In genomic region chr21:42781981-42782722, GRCh38 we compare ENCODE assay signal across 13 cellular contexts.
DNase-seq lines count a peak whose midpoint lies in the region; ATAC-seq and TF ChIP-seq lines count a peak whose summit lies in the region.
"Had no signal": no experiment of that assay in that cellular context is flagged by ENCODE, and none has a peak within 500 bp of the region (broad histone marks: within the 10 kb centered on the region; RNA-seq: fewer than 3 reads in every experiment).

No MANE protein-coding gene starts in this region.

- WGBS in right lobe of liver (ENCODE audit: insufficient coverage, low coverage, low lambda C conversion rate, missing lambda C conversion rate) = 71% methylated on average over 7 of the region's 14 CpGs
- WGBS in spleen, 5 donors = 77 to 84% (median 79%) methylated on average over 14 of the region's 14 CpGs

- H3K36me3 Mint-ChIP-seq in activated naive CD4-positive, alpha-beta T cell treated with anti-CD3 and anti-CD28 coated beads, Interleukin-2, amount 50 U/mL, for 24 hours = no peaks in the 10 kb centered on the region
- H3K36me3 Mint-ChIP-seq: stimulated activated naive B cell treated with anti-CD40 and anti-IgM and Interleukin-4, amounts not matched to agents 10 μg/mL and 1 μg/mL and 100 μg/mL, for 72 hours had no signal

- H3K4me3 ChIP-seq in WERI-Rb-1 (ENCODE audit: low read depth, low read length) (no peak overlapping the region), right lobe of liver (no peak overlapping the region), spleen (no peak overlapping the region)

- no peaks in the 10 kb centered on the region for H3K4me1 ChIP-seq in right lobe of liver
- peaks cover 16 to 72% (median 45%) of the 10 kb centered on the region in 6 donors for H3K4me1 ChIP-seq in spleen

- TF ChIP-seq CTCF in WERI-Rb-1 (IDR thresholded peaks at IDR 0.05; ENCODE audit: low read depth, low read length) (no peak), right lobe of liver (IDR thresholded peaks at IDR 0.05) (no peak), spleen (IDR thresholded peaks at IDR 0.05 in 8 of 11, conservative IDR thresholded peaks at IDR 0.05 in 3 of 11) (no peak)

- peaks cover 52% of the 10 kb centered on the region for H3K4me1 Mint-ChIP-seq in activated naive CD4-positive, alpha-beta T cell treated with anti-CD3 and anti-CD28 coated beads, Interleukin-2, amount 50 U/mL, for 24 hours

- H3K9me3 ChIP-seq in WERI-Rb-1 (ENCODE audit: severe bottlenecking) = peaks cover 7% of the 10 kb centered on the region
- H3K9me3 ChIP-seq in right lobe of liver = no peaks in the 10 kb centered on the region
- peaks cover 0 to 4% (median 0%) of the 10 kb centered on the region in 8 donors for H3K9me3 ChIP-seq in spleen

- DNase-seq in activated naive CD4-positive, alpha-beta T cell treated with Interleukin-2 at 50 U/mL for 16 hours = no peak
- DNase-seq in WERI-Rb-1 (no peak), right lobe of liver (no peak), spleen (peak; percentile 74), KBM-7 (no peak)
- DNase-seq: activated CD4-positive, CD25-positive, alpha-beta regulatory T cell treated with anti-CD3 and anti-CD28 coated beads, Interleukin-2, amount 50 U/mL, for 72 hours; hippocampal formation; stimulated activated CD4-positive, alpha-beta T cell treated with anti-CD3 and anti-CD28 coated beads, Interleukin-2, amount 100 ng/mL, for 48 hours; stimulated activated naive B cell treated with anti-CD40 and anti-IgM and Interleukin-4, amounts not matched to agents 10 μg/mL and 1 μg/mL and 100 μg/mL, for 72 hours had no signal

- intact Hi-C loops in right lobe of liver (cut with DNase I) = no loop called here
- intact Hi-C loops in spleen (cut with DNase I; ENCODE audit: low total_unique reads) = no loop called here

- peak overlapping the region; percentile 25; the same call in 1 of the 2 replicates for H3K27ac ChIP-seq in WERI-Rb-1
- no peak overlapping the region for H3K27ac ChIP-seq in right lobe of liver
- H3K27ac ChIP-seq in spleen = peak overlapping the region; percentile 29 to 93 (median 86)

- no peaks in the 10 kb centered on the region for H3K27me3 Mint-ChIP-seq in activated naive CD4-positive, alpha-beta T cell treated with anti-CD3 and anti-CD28 coated beads, Interleukin-2, amount 50 U/mL, for 24 hours

- peak overlapping the region; percentile 77 for H3K27ac Mint-ChIP-seq in activated naive CD4-positive, alpha-beta T cell treated with anti-CD3 and anti-CD28 coated beads, Interleukin-2, amount 50 U/mL, for 24 hours
- H3K27ac Mint-ChIP-seq: activated T-cell treated with anti-CD3 and anti-CD28 coated beads, Interleukin-2, amount 50 U/mL, for 72 hours had no signal

- no peaks in the 10 kb centered on the region for H3K9me3 Mint-ChIP-seq in activated naive CD4-positive, alpha-beta T cell treated with anti-CD3 and anti-CD28 coated beads, Interleukin-2, amount 50 U/mL, for 24 hours
- H3K9me3 Mint-ChIP-seq: activated T-cell treated with anti-CD3 and anti-CD28 coated beads, Interleukin-2, amount 50 U/mL, for 72 hours had no signal

- no peaks in the 10 kb centered on the region for H3K27me3 ChIP-seq in WERI-Rb-1 (ENCODE audit: insufficient read depth, low read depth, severe bottlenecking)
- H3K27me3 ChIP-seq in right lobe of liver = no peaks in the 10 kb centered on the region
- H3K27me3 ChIP-seq in spleen (replicated peaks in 1 of 7) = peaks cover 0 to 52% (median 9%) of the 10 kb centered on the region in 7 donors

- ATAC-seq in right lobe of liver = peak in 3 of 4 donors; percentile 4 to 29 (median 18)
- ATAC-seq in GM21515 (IDR thresholded peaks at IDR 0.05; ENCODE audit: unreplicated experiment) = no peak
- ATAC-seq in GM18519 (IDR thresholded peaks at IDR 0.05; ENCODE audit: low FRiP score, unreplicated experiment) = no peak
- ATAC-seq: activated T-cell treated with anti-CD3 and anti-CD28 coated beads, Interleukin-2, amount 50 U/mL, for 72 hours; stimulated activated naive B cell treated with anti-CD40 and anti-IgM and Interleukin-4, amounts not matched to agents 10 μg/mL and 1 μg/mL and 100 μg/mL, for 72 hours had no signal

- in situ Hi-C loops in KBM-7 (cut with MboI; ENCODE audit: low pct_unique_long_range_greater_than_20kb, low sequenced_read_pairs) = no loop called here

- no peak overlapping the region for H3K4me3 Mint-ChIP-seq in activated naive CD4-positive, alpha-beta T cell treated with anti-CD3 and anti-CD28 coated beads, Interleukin-2, amount 50 U/mL, for 24 hours

- H3K36me3 ChIP-seq in WERI-Rb-1 (peaks cover 11% of the 10 kb centered on the region), right lobe of liver (no peaks in the 10 kb centered on the region), spleen (no peaks in the 10 kb centered on the region)

- TF ChIP-seq POLR2A in right lobe of liver (IDR thresholded peaks at IDR 0.05) (no peak), spleen (IDR thresholded peaks at IDR 0.05) (no peak)

Comparison
In these comparisons a context has a peak if more than half of its experiments do, and no peak if none do; other contexts are left out.
1. H3K27ac ChIP-seq: peak in WERI-Rb-1 (single experiment) and spleen (8 of 8); none in right lobe of liver (0 of 3).
2. ATAC-seq: peak in right lobe of liver (3 of 4); none in GM21515 (single experiment) and GM18519 (single experiment).